8 cellular contexts compared by ENCODE assay signal in genomic region chr9:33076360-33077004, GRCh38. TPM values are rescaled to one million over a fixed set of nuclear protein-coding genes. Genes with fewer than 3 reads are reported as not detected.
DNase-seq lines count a peak whose midpoint lies in the region; ATAC-seq and TF ChIP-seq lines count a peak whose summit lies in the region.

SMU1 (minus strand) TSS chr9:33076674; CDS start chr9:33076608, 66 bp downstream.

- intact Hi-C loops in mammary epithelial cell (cut with micrococcal nuclease) = loop anchor here (5.0 kb wide), 1 partner anchor 49 kb away; the partner anchor contains the start of gene DNAJA1

- in situ Hi-C loops in ACHN (cut with HindIII; ENCODE audit: low pct_ligation_motif_present, low pct_unique_long_range_greater_than_20kb, low sequenced_read_pairs) (loop anchor here (25.0 kb wide), 1 partner anchor 136 kb away; no protein-coding TSS in a partner anchor), mammary epithelial cell (cut with MboI; ENCODE audit: low sequenced_read_pairs in 2 of 2) (no loop called here)

- dilution Hi-C loops in mammary epithelial cell (cut with HindIII; ENCODE audit: low sequenced_read_pairs) = loop anchor here (5.0 kb wide), 3 partner anchors 49 to 151 kb away; partner anchors contain the start of gene DNAJA1

- H4K20me1 ChIP-seq in mammary epithelial cell (ENCODE audit: insufficient read depth, low read length) = no peaks in the 10 kb centered on the region

- TF ChIP-seq CTCF in WERI-Rb-1 (IDR thresholded peaks at IDR 0.05; ENCODE audit: low read depth, low read length) (no peak), mammary epithelial cell (conservative IDR thresholded peaks at IDR 0.05 in 1 of 2, IDR thresholded peaks at IDR 0.05 in 1 of 2; ENCODE audit: extremely low read depth in 1 of 2, insufficient read depth in 1 of 2, low read depth in 1 of 2, low read length in 2 of 2) (no peak)

- CTCF ChIA-PET in mammary epithelial cell (lab: Charles Lee; ENCODE audit: low non-redundant PET) = interaction anchor here (0.5 to 0.8 kb wide), 2 partner anchors 130 to 284 kb away, joined by 5 to 22 read pairs; no protein-coding TSS in a partner anchor

- H3K4me1 ChIP-seq in mammary epithelial cell (ENCODE audit: insufficient read depth, low read length) (peaks cover 16% of the 10 kb centered on the region), iPS-20b (ENCODE audit: insufficient read depth, low read length) (no peaks in the 10 kb centered on the region)

- H3K36me3 ChIP-seq in WERI-Rb-1 (peaks cover 23% of the 10 kb centered on the region), mammary epithelial cell (ENCODE audit: insufficient read depth, low read length) (peaks cover 3% of the 10 kb centered on the region), iPS-20b (ENCODE audit: insufficient read depth, low read depth, low read length) (peaks cover 29% of the 10 kb centered on the region)

- H3K4me3 ChIP-seq in WERI-Rb-1 (ENCODE audit: low read depth, low read length) (peak within 1 kb of the TSS; percentile 68), mammary epithelial cell (replicated peaks in 1 of 3; ENCODE audit: insufficient read depth in 1 of 3, low read depth in 2 of 3, low read length in 3 of 3) (peak within 1 kb of the TSS; percentile 57 to 75 (median 68)), iPS-20b (ENCODE audit: low read length) (peak within 1 kb of the TSS; percentile 90), skin epidermis (peak within 1 kb of the TSS; percentile 51 to 84 (median 77))

- H3K9me3 ChIP-seq in WERI-Rb-1 (ENCODE audit: severe bottlenecking) (no peaks in the 10 kb centered on the region), mammary epithelial cell (replicated peaks; ENCODE audit: insufficient read depth, low read length) (no peaks in the 10 kb centered on the region), iPS-20b (ENCODE audit: insufficient read depth, low read depth, low read length) (no peaks in the 10 kb centered on the region)

- ATAC-seq in GM18873 (IDR thresholded peaks at IDR 0.05; ENCODE audit: low FRiP score, unreplicated experiment) (peak; percentile 97), HG03139 (IDR thresholded peaks at IDR 0.05; ENCODE audit: unreplicated experiment) (peak; percentile 99)

- peak within 1 kb of the TSS; percentile 77 for H3K4me2 ChIP-seq in mammary epithelial cell (ENCODE audit: insufficient read depth, low read depth, low read length)

- H3K9ac ChIP-seq in mammary epithelial cell (ENCODE audit: insufficient read depth, low read length) (peak within 1 kb of the TSS; percentile 98), iPS-20b (ENCODE audit: low read depth, low read length) (peak within 1 kb of the TSS; percentile 95)

- peaks cover 42% of the 10 kb centered on the region for H3K79me2 ChIP-seq in mammary epithelial cell (ENCODE audit: insufficient read depth, low read length)

- 1% methylated on average over 16 of the region's 45 CpGs for WGBS in mammary epithelial cell (ENCODE audit: low coverage, missing lambda C conversion rate)

- DNase-seq in ACHN (peak; percentile 95), NCI-H2227 (lab: John Stamatoyannopoulos, UW; ENCODE audit: unreplicated experiment) (peak; percentile 96), WERI-Rb-1 (peak; percentile 96), mammary epithelial cell (peak; percentile 96)

- H3K27me3 ChIP-seq in WERI-Rb-1 (ENCODE audit: insufficient read depth, low read depth, severe bottlenecking) (no peaks in the 10 kb centered on the region), mammary epithelial cell (ENCODE audit: insufficient read depth, low read length) (no peaks in the 10 kb centered on the region), iPS-20b (ENCODE audit: insufficient read depth, low read length) (no peaks in the 10 kb centered on the region)

- H2AFZ ChIP-seq in mammary epithelial cell (ENCODE audit: low read depth, low read length) = peak within 1 kb of the TSS; percentile 92

- H3K27ac ChIP-seq in WERI-Rb-1 = peak within 1 kb of the TSS; percentile 82
- peak within 1 kb of the TSS; percentile 94 for H3K27ac ChIP-seq in mammary epithelial cell (ENCODE audit: insufficient read depth, low read depth, low read length)
- peak within 1 kb of the TSS; percentile 22 for H3K27ac ChIP-seq in iPS-20b (ENCODE audit: low read length)
- H3K27ac ChIP-seq in skin epidermis = peak within 1 kb of the TSS; percentile 75 to 99 (median 93)

- no TSS peak for BruUV-seq in mammary epithelial cell (replicated peaks; lab: Mats Ljungman, UMichigan)

RNA-seq across cellular contexts. Expression of gene SMU1, which starts in this region (rescaled TPM):
- total RNA-seq in mammary epithelial cell = 10 to 100 TPM; 18.0 to 28.3 TPM
- polyA plus RNA-seq in mammary epithelial cell = 11.3 TPM
- 15.8 TPM for polyA minus RNA-seq in mammary epithelial cell

Comparison
In these comparisons a context has a peak if more than half of its experiments do, and no peak if none do; other contexts are left out.
1. Peak in every context shown above with its lines: DNase-seq, ATAC-seq, H3K4me3 ChIP-seq and H3K27ac ChIP-seq.
2. H3K27ac ChIP-seq: peak in every context shown above with its lines; median percentile 94 in mammary epithelial cell; 93 in skin epidermis; 82 in WERI-Rb-1; 22 in iPS-20b.